10 cellular contexts compared by ENCODE assay signal in the genomic region with DNA sequence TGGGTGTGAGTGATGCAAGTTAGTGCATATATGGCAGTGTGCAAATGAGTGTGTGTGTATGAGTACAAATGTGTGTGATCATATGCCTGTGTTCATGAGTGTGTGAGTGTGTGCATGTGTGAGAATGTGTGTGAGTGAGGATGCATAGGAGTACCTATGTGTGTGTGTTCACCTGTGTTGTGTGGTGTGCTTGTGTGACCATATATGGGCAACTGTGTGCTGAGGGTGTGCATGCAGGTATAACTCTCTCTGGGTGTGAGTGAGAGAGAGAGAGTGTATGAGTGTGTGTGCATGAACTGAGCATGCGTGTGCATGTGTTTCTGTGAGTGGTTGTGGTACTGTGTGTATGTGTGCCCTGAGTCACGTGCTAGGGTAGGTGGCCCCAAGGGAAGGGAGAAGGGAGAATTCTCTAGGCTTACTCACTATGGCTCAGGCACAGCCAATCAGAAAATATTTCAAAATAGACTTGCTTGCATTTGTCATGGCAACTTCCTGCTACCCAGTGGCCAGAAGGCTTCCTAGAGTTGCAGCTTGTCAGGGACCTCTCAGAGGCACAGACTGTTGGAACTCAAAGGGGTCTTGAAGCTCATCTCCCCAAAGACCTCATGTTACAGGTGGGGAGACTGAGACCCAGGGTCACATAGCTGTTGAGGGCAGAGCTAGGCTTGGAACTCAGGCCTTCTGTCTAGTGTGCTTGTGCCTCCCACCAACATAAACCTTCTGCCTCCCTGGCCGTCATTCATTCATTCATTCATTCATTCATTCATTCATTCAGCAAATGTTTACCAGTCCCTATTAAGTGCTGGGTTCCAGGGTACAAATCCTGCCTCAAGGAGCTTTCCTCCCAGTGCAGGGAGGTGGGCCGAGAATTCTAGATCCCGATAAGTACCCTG. TPM values are rescaled to one million over a fixed set of nuclear protein-coding genes. Genes with fewer than 3 reads are reported as not detected.
A peak's percentile ranks its signal among the peaks of the same experiment; 100 is the strongest.
DNase-seq lines count a peak whose midpoint lies in the region; ATAC-seq and TF ChIP-seq lines count a peak whose summit lies in the region.
"Had no signal": no experiment of that assay in that cellular context is flagged by ENCODE, and none has a peak within 500 bp of the region (broad histone marks: within the 10 kb centered on the region; RNA-seq: fewer than 3 reads in every experiment).

No MANE protein-coding gene starts in this region.

- H3K36me3 Mint-ChIP-seq in dendritic cell treated with granulocyte-macrophage colony-stimulating factor and Interleukin-4, amounts not matched to agents 40 ng/mL and 50 ng/mL, for 4 days (ENCODE audit: low read depth) = no peaks in the 10 kb centered on the region
- H3K36me3 Mint-ChIP-seq in glutamatergic neuron (ENCODE audit: unreplicated experiment) = no peaks in the 10 kb centered on the region

- intact Hi-C loops in dendritic cell treated with granulocyte-macrophage colony-stimulating factor and Interleukin-4, amounts not matched to agents 40 ng/mL and 50 ng/mL, for 4 days (cut with micrococcal nuclease) = no loop called here

- H3K4me1 Mint-ChIP-seq in dendritic cell treated with granulocyte-macrophage colony-stimulating factor and Interleukin-4, amounts not matched to agents 40 ng/mL and 50 ng/mL, for 4 days (ENCODE audit: low read depth) = peaks cover 74% of the 10 kb centered on the region
- H3K4me1 Mint-ChIP-seq in glutamatergic neuron (ENCODE audit: low read depth, unreplicated experiment) = peaks cover 3% of the 10 kb centered on the region

- ATAC-seq in omental fat pad (ENCODE audit: low FRiP score) = peak; percentile 56
- no peak for ATAC-seq in GM21737 (IDR thresholded peaks at IDR 0.05; ENCODE audit: unreplicated experiment)

- no peaks in the 10 kb centered on the region for H3K27me3 Mint-ChIP-seq in dendritic cell treated with granulocyte-macrophage colony-stimulating factor and Interleukin-4, amounts not matched to agents 40 ng/mL and 50 ng/mL, for 4 days
- H3K27me3 Mint-ChIP-seq in glutamatergic neuron (ENCODE audit: unreplicated experiment) = peaks cover 6% of the 10 kb centered on the region

- H3K27ac Mint-ChIP-seq in dendritic cell treated with granulocyte-macrophage colony-stimulating factor and Interleukin-4, amounts not matched to agents 40 ng/mL and 50 ng/mL, for 4 days = peak overlapping the region; percentile 88
- H3K27ac Mint-ChIP-seq in glutamatergic neuron (ENCODE audit: unreplicated experiment) = no peak overlapping the region

- TF ChIP-seq CTCF in omental fat pad (IDR thresholded peaks at IDR 0.05) (no peak), glutamatergic neuron (IDR thresholded peaks at IDR 0.05; ENCODE audit: partially characterized antibody, unreplicated experiment) (no peak)

- no peak overlapping the region for H3K4me3 Mint-ChIP-seq in dendritic cell treated with granulocyte-macrophage colony-stimulating factor and Interleukin-4, amounts not matched to agents 40 ng/mL and 50 ng/mL, for 4 days
- H3K4me3 Mint-ChIP-seq in glutamatergic neuron (ENCODE audit: unreplicated experiment) = no peak overlapping the region

- DNase-seq in GM03348 (ENCODE audit: low spot score) (peak; percentile 72), MV-4-11 (lab: John Stamatoyannopoulos, UW) (peak; percentile 98), omental fat pad (ENCODE audit: low spot score) (no peak), NCI-H526 (lab: John Stamatoyannopoulos, UW) (no peak), glutamatergic neuron (no peak), COR-L47 (lab: John Stamatoyannopoulos, UW) (no peak)
- DNase-seq: activated CD4-positive, CD25-positive, alpha-beta regulatory T cell treated with anti-CD3 and anti-CD28 coated beads, Interleukin-2, amount 50 U/mL, for 72 hours; NCI-H1694 treated with DMSO at 0.1 percent for 48 hours had no signal

- no peaks in the 10 kb centered on the region for H3K9me3 Mint-ChIP-seq in dendritic cell treated with granulocyte-macrophage colony-stimulating factor and Interleukin-4, amounts not matched to agents 40 ng/mL and 50 ng/mL, for 4 days
- H3K9me3 Mint-ChIP-seq in glutamatergic neuron (ENCODE audit: unreplicated experiment) = peaks cover 1% of the 10 kb centered on the region

RNA-seq across cellular contexts. Expression of gene RFT1, which starts 10.6 kb away (rescaled TPM):
- total RNA-seq in omental fat pad = 10 to 100 TPM in 2 of 4 donors, 1 to 10 TPM in 2; 9.1 to 14.0 (median 10.5) TPM
- 10.5 TPM for total RNA-seq in glutamatergic neuron (ENCODE audit: unreplicated experiment)

RNA-seq across cellular contexts. Expression of gene PRKCD, which starts 20.2 kb away (rescaled TPM):
- total RNA-seq in omental fat pad = 10 to 100 TPM; 21.5 to 39.9 (median 30.3) TPM
- total RNA-seq in glutamatergic neuron (ENCODE audit: unreplicated experiment) = 5.4 TPM

Comparison
In these comparisons a context has a peak if more than half of its experiments do, and no peak if none do; other contexts are left out.
1. DNase-seq: peak in GM03348 (single experiment) and MV-4-11 (single experiment); none in omental fat pad (single experiment), NCI-H526 (0 of 2), glutamatergic neuron (single experiment) and COR-L47 (single experiment).